In genomic region chr5:14599717-14600116, GRCh38 we compare ENCODE assay signal across 1 cellular context.
TF ChIP-seq lines count a peak whose summit lies in the region.

No MANE protein-coding gene starts in this region.

TF ChIP-seq in SK-N-SH treated with all-trans-retinoic acid at 6 μM for 48 hours, 23 proteins besides CTCF, POLR2A, EP300 and RAD21 (continued from another document):
- TF ChIP-seq, protein P1, sequence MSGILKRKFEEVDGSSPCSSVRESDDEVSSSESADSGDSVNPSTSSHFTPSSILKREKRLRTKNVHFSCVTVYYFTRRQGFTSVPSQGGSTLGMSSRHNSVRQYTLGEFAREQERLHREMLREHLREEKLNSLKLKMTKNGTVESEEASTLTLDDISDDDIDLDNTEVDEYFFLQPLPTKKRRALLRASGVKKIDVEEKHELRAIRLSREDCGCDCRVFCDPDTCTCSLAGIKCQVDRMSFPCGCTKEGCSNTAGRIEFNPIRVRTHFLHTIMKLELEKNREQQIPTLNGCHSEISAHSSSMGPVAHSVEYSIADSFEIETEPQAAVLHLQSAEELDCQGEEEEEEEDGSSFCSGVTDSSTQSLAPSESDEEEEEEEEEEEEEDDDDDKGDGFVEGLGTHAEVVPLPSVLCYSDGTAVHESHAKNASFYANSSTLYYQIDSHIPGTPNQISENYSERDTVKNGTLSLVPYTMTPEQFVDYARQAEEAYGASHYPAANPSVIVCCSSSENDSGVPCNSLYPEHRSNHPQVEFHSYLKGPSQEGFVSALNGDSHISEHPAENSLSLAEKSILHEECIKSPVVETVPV (CRISPR knock-in tag; IDR thresholded peaks at IDR 0.05): no peak
- TF ChIP-seq OSR1 (CRISPR knock-in tag; IDR thresholded peaks at IDR 0.05) (no peak), POU6F1 (CRISPR knock-in tag; IDR thresholded peaks at IDR 0.05; ENCODE audit: borderline replicate concordance, low read depth) (no peak), TCF4 (CRISPR knock-in tag; IDR thresholded peaks at IDR 0.05; ENCODE audit: borderline replicate concordance) (peak; percentile 42; the same call in 1 of the 2 replicates), ZNF8 (CRISPR knock-in tag; IDR thresholded peaks at IDR 0.05) (no peak), BACH2 (CRISPR knock-in tag; IDR thresholded peaks at IDR 0.05; ENCODE audit: borderline replicate concordance) (no peak), PATZ1 (CRISPR knock-in tag; IDR thresholded peaks at IDR 0.05; ENCODE audit: borderline replicate concordance) (no peak), ISL1 (CRISPR knock-in tag; IDR thresholded peaks at IDR 0.05) (no peak)
